In genomic region chr19:45456500-45456815, GRCh38 we compare ENCODE assay signal across 2 cellular contexts.
TF ChIP-seq lines count a peak whose summit lies in the region.

No MANE protein-coding gene starts in this region.

TF ChIP-seq in GM23338, 12 proteins besides CTCF, POLR2A, EP300 and RAD21 (continued from another document):
- TF ChIP-seq ZNF114 (CRISPR knock-in tag; IDR thresholded peaks at IDR 0.05) (no peak), ZNF331 (CRISPR knock-in tag; IDR thresholded peaks at IDR 0.05; ENCODE audit: low read depth) (no peak), EZH2 (IDR thresholded peaks at IDR 0.05; ENCODE audit: low read depth, unreplicated experiment) (no peak), ETS1 (IDR thresholded peaks at IDR 0.05) (no peak), STAT1 (IDR thresholded peaks at IDR 0.05; ENCODE audit: unreplicated experiment) (no peak), POLR2AphosphoS5 (IDR thresholded peaks at IDR 0.05; ENCODE audit: low read depth) (no peak), REST (IDR thresholded peaks at IDR 0.05; ENCODE audit: unreplicated experiment) (no peak), CREB1 (CRISPR knock-in tag; IDR thresholded peaks at IDR 0.05; ENCODE audit: low read depth) (no peak), JUNB (IDR thresholded peaks at IDR 0.05; ENCODE audit: unreplicated experiment) (no peak)
- TF ChIP-seq, protein P1, sequence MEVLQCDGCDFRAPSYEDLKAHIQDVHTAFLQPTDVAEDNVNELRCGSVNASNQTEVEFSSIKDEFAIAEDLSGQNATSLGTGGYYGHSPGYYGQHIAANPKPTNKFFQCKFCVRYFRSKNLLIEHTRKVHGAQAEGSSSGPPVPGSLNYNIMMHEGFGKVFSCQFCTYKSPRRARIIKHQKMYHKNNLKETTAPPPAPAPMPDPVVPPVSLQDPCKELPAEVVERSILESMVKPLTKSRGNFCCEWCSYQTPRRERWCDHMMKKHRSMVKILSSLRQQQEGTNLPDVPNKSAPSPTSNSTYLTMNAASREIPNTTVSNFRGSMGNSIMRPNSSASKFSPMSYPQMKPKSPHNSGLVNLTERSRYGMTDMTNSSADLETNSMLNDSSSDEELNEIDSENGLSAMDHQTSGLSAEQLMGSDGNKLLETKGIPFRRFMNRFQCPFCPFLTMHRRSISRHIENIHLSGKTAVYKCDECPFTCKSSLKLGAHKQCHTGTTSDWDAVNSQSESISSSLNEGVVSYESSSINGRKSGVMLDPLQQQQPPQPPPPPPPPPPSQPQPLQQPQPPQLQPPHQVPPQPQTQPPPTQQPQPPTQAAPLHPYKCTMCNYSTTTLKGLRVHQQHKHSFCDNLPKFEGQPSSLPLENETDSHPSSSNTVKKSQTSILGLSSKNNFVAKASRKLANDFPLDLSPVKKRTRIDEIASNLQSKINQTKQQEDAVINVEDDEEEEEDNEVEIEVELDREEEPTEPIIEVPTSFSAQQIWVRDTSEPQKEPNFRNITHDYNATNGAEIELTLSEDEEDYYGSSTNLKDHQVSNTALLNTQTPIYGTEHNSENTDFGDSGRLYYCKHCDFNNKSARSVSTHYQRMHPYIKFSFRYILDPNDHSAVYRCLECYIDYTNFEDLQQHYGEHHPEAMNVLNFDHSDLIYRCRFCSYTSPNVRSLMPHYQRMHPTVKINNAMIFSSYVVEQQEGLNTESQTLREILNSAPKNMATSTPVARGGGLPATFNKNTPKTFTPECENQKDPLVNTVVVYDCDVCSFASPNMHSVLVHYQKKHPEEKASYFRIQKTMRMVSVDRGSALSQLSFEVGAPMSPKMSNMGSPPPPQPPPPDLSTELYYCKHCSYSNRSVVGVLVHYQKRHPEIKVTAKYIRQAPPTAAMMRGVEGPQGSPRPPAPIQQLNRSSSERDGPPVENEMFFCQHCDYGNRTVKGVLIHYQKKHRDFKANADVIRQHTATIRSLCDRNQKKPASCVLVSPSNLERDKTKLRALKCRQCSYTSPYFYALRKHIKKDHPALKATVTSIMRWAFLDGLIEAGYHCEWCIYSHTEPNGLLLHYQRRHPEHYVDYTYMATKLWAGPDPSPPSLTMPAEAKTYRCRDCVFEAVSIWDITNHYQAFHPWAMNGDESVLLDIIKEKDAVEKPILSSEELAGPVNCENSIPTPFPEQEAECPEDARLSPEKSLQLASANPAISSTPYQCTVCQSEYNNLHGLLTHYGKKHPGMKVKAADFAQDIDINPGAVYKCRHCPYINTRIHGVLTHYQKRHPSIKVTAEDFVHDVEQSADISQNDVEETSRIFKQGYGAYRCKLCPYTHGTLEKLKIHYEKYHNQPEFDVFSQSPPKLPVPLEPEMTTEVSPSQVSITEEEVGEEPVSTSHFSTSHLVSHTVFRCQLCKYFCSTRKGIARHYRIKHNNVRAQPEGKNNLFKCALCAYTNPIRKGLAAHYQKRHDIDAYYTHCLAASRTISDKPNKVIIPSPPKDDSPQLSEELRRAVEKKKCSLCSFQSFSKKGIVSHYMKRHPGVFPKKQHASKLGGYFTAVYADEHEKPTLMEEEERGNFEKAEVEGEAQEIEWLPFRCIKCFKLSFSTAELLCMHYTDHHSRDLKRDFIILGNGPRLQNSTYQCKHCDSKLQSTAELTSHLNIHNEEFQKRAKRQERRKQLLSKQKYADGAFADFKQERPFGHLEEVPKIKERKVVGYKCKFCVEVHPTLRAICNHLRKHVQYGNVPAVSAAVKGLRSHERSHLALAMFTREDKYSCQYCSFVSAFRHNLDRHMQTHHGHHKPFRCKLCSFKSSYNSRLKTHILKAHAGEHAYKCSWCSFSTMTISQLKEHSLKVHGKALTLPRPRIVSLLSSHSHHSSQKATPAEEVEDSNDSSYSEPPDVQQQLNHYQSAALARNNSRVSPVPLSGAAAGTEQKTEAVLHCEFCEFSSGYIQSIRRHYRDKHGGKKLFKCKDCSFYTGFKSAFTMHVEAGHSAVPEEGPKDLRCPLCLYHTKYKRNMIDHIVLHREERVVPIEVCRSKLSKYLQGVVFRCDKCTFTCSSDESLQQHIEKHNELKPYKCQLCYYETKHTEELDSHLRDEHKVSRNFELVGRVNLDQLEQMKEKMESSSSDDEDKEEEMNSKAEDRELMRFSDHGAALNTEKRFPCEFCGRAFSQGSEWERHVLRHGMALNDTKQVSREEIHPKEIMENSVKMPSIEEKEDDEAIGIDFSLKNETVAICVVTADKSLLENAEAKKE (CRISPR knock-in tag; IDR thresholded peaks at IDR 0.05), result no peak

TF ChIP-seq in liver, 16 proteins besides CTCF, POLR2A, EP300 and RAD21 (continued from another document):
- TF ChIP-seq MAX (IDR thresholded peaks at IDR 0.05) (no peak), FOXA2 (IDR thresholded peaks at IDR 0.05) (no peak), HNF4A (conservative IDR thresholded peaks at IDR 0.05) (no peak), GABPA (IDR thresholded peaks at IDR 0.05 in 1 of 2, conservative IDR thresholded peaks at IDR 0.05 in 1 of 2) (no peak), JUND (IDR thresholded peaks at IDR 0.05) (no peak), RXRA (IDR thresholded peaks at IDR 0.05) (no peak), REST (IDR thresholded peaks at IDR 0.05) (no peak), ZBTB33 (IDR thresholded peaks at IDR 0.05) (no peak), HNF4G (IDR thresholded peaks at IDR 0.05) (no peak), TAF1 (conservative IDR thresholded peaks at IDR 0.05) (no peak), YY1 (IDR thresholded peaks at IDR 0.05) (no peak)
- TF ChIP-seq, protein P2, sequence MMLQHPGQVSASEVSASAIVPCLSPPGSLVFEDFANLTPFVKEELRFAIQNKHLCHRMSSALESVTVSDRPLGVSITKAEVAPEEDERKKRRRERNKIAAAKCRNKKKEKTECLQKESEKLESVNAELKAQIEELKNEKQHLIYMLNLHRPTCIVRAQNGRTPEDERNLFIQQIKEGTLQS (IDR thresholded peaks at IDR 0.05), result no peak
